Comparison of ENCODE assay signal across 7 cellular contexts in genomic region chrX:15305899-15306298, GRCh38. TPM values are rescaled to one million over a fixed set of nuclear protein-coding genes. Genes with fewer than 3 reads are reported as not detected.
"Had no signal": no experiment of that assay in that cellular context is flagged by ENCODE, and none has a peak within 500 bp of the region (broad histone marks: within the 10 kb centered on the region; RNA-seq: fewer than 3 reads in every experiment).

No MANE protein-coding gene starts in this region.

RNA-seq across cellular contexts. Expression of gene ASB11, which starts 9.5 kb away (rescaled TPM):
- total RNA-seq: GM23338, H1, H9, HepG2, HFFc6, HT1080 had no signal
- polyA plus RNA-seq: GM23338, H1, HepG2, IgD-negative memory B cell had no signal

RNA-seq across cellular contexts. Expression of gene ASB9, which starts 36.0 kb away (rescaled TPM):
- total RNA-seq: H9 had no signal
- polyA plus RNA-seq: IgD-negative memory B cell had no signal
